Comparison of ENCODE assay signal across 3 cellular contexts in genomic region chr4:15294202-15294601, GRCh38.
TF ChIP-seq lines count a peak whose summit lies in the region.

No MANE protein-coding gene starts in this region.

TF ChIP-seq in SK-N-SH, 30 proteins besides CTCF, POLR2A, EP300 and RAD21 (continued from another document):
- TF ChIP-seq ZBTB33 (IDR thresholded peaks at IDR 0.05; ENCODE audit: borderline replicate concordance, low read depth) (no peak), TCF12 (IDR thresholded peaks at IDR 0.05) (peak; percentile 31; the same call in 1 of the 2 replicates), RFX5 (IDR thresholded peaks at IDR 0.05; ENCODE audit: low read length) (no peak), FOXM1 (IDR thresholded peaks at IDR 0.05; ENCODE audit: low read depth) (no peak), RCOR1 (IDR thresholded peaks at IDR 0.05; ENCODE audit: low read length) (peak; percentile 76)
- TF ChIP-seq, protein P1, sequence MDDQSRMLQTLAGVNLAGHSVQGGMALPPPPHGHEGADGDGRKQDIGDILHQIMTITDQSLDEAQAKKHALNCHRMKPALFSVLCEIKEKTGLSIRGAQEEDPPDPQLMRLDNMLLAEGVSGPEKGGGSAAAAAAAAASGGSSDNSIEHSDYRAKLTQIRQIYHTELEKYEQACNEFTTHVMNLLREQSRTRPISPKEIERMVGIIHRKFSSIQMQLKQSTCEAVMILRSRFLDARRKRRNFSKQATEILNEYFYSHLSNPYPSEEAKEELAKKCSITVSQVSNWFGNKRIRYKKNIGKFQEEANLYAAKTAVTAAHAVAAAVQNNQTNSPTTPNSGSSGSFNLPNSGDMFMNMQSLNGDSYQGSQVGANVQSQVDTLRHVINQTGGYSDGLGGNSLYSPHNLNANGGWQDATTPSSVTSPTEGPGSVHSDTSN (IDR thresholded peaks at IDR 0.05) = 0 out of 2 replicates have a peak, but pooled peaks have one; percentile 19
- TF ChIP-seq, protein P2, sequence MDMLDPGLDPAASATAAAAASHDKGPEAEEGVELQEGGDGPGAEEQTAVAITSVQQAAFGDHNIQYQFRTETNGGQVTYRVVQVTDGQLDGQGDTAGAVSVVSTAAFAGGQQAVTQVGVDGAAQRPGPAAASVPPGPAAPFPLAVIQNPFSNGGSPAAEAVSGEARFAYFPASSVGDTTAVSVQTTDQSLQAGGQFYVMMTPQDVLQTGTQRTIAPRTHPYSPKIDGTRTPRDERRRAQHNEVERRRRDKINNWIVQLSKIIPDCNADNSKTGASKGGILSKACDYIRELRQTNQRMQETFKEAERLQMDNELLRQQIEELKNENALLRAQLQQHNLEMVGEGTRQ (IDR thresholded peaks at IDR 0.05; ENCODE audit: borderline replicate concordance, low read depth, low read length) = no peak
TF ChIP-seq in SK-N-SH: peak in this region for 3.

TF ChIP-seq in SK-N-SH treated with all-trans-retinoic acid at 6 μM for 48 hours, 23 proteins besides CTCF, POLR2A, EP300 and RAD21 (continued from another document):
- TF ChIP-seq ESRRG (CRISPR knock-in tag; IDR thresholded peaks at IDR 0.05) = no peak
- no peak for TF ChIP-seq TSHZ2 (CRISPR knock-in tag; IDR thresholded peaks at IDR 0.05)
- no peak for TF ChIP-seq POU6F1 (CRISPR knock-in tag; IDR thresholded peaks at IDR 0.05; ENCODE audit: borderline replicate concordance, low read depth)

TF ChIP-seq in GM12878, 131 proteins besides CTCF, POLR2A, EP300 and RAD21:
- TF ChIP-seq, protein P3, sequence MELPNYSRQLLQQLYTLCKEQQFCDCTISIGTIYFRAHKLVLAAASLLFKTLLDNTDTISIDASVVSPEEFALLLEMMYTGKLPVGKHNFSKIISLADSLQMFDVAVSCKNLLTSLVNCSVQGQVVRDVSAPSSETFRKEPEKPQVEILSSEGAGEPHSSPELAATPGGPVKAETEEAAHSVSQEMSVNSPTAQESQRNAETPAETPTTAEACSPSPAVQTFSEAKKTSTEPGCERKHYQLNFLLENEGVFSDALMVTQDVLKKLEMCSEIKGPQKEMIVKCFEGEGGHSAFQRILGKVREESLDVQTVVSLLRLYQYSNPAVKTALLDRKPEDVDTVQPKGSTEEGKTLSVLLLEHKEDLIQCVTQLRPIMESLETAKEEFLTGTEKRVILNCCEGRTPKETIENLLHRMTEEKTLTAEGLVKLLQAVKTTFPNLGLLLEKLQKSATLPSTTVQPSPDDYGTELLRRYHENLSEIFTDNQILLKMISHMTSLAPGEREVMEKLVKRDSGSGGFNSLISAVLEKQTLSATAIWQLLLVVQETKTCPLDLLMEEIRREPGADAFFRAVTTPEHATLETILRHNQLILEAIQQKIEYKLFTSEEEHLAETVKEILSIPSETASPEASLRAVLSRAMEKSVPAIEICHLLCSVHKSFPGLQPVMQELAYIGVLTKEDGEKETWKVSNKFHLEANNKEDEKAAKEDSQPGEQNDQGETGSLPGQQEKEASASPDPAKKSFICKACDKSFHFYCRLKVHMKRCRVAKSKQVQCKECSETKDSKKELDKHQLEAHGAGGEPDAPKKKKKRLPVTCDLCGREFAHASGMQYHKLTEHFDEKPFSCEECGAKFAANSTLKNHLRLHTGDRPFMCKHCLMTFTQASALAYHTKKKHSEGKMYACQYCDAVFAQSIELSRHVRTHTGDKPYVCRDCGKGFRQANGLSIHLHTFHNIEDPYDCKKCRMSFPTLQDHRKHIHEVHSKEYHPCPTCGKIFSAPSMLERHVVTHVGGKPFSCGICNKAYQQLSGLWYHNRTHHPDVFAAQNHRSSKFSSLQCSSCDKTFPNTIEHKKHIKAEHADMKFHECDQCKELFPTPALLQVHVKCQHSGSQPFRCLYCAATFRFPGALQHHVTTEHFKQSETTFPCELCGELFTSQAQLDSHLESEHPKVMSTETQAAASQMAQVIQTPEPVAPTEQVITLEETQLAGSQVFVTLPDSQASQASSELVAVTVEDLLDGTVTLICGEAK (IDR thresholded peaks at IDR 0.05; ENCODE audit: borderline replicate concordance) = no peak
- no peak for TF ChIP-seq NBN (IDR thresholded peaks at IDR 0.05)
- TF ChIP-seq PAX8 (IDR thresholded peaks at IDR 0.05) = no peak
- TF ChIP-seq GATAD2B (conservative IDR thresholded peaks at IDR 0.05; ENCODE audit: low read depth) = no peak
- no peak for TF ChIP-seq ELK1 (IDR thresholded peaks at IDR 0.05; ENCODE audit: low read depth, low read length)
- TF ChIP-seq CEBPB (IDR thresholded peaks at IDR 0.05; ENCODE audit: borderline replicate concordance in 1 of 2, low read depth in 2 of 2, low read length in 2 of 2) = no peak
- TF ChIP-seq SIX5 (IDR thresholded peaks at IDR 0.05; ENCODE audit: low read depth, low read length, severe bottlenecking) = no peak
- TF ChIP-seq MYC (IDR thresholded peaks at IDR 0.05; ENCODE audit: insufficient read depth, insufficient read length, insufficient replicate concordance, low read length, severe bottlenecking) = no peak
- TF ChIP-seq TCF12 (IDR thresholded peaks at IDR 0.05; ENCODE audit: low read depth, low read length) = no peak
- no peak for TF ChIP-seq TAF1 (IDR thresholded peaks at IDR 0.05; ENCODE audit: borderline replicate concordance, low read depth, low read length)
- no peak for TF ChIP-seq E2F4 (IDR thresholded peaks at IDR 0.05; ENCODE audit: low read depth, low read length)
- TF ChIP-seq ATF7 (IDR thresholded peaks at IDR 0.05; ENCODE audit: low read depth) = no peak
- TF ChIP-seq IRF4 (IDR thresholded peaks at IDR 0.05; ENCODE audit: low read depth, low read length) = no peak
- TF ChIP-seq, protein P4, sequence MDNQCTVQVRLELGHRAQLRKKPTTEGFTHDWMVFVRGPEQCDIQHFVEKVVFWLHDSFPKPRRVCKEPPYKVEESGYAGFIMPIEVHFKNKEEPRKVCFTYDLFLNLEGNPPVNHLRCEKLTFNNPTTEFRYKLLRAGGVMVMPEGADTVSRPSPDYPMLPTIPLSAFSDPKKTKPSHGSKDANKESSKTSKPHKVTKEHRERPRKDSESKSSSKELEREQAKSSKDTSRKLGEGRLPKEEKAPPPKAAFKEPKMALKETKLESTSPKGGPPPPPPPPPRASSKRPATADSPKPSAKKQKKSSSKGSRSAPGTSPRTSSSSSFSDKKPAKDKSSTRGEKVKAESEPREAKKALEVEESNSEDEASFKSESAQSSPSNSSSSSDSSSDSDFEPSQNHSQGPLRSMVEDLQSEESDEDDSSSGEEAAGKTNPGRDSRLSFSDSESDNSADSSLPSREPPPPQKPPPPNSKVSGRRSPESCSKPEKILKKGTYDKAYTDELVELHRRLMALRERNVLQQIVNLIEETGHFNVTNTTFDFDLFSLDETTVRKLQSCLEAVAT (IDR thresholded peaks at IDR 0.05) = no peak
- no peak for TF ChIP-seq JUNB (IDR thresholded peaks at IDR 0.05)
- no peak for TF ChIP-seq IKZF1 (conservative IDR thresholded peaks at IDR 0.05)
- no peak for TF ChIP-seq RAD51 (IDR thresholded peaks at IDR 0.05)
- no peak for TF ChIP-seq BACH1 (IDR thresholded peaks at IDR 0.05; ENCODE audit: borderline replicate concordance)
